In the genomic region with DNA sequence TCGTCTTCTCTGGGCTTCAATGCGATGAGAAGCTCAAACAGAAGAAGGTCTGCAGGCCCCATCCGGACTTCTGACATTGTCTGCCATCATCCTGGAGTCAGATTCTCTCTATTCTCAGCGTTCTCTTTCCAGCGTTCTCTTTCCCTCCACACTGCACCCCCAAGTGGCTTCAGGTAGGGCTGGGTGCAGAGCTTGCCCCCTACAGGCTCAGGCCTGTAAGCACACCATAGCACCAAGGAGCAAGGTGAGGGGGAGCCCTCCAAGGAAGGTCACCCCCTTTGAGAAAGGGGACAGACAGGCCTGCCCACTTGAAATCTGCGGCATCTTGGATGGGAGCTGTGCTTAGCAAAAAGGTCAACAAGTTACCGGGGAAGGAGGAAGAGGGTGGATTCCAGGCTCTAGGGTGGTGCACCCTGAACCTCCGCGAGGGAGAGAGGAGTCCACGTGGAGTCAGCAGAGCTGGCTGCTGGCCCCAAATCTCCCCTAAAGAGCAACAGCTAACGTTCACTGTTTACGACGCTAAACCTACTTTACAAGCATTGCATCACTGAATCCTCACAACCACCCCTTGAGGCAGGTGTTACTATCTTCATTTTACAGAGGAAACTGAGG, we compare ENCODE assay signal across 8 cellular contexts. TPM values are rescaled to one million over a fixed set of nuclear protein-coding genes. Genes with fewer than 3 reads are reported as not detected.
DNase-seq lines count a peak whose midpoint lies in the region; ATAC-seq and TF ChIP-seq lines count a peak whose summit lies in the region.

No MANE protein-coding gene starts in this region.

- H3K23ac ChIP-seq in H9 (ENCODE audit: insufficient read length, low read depth, low read length): no peak overlapping the region

- no peak overlapping the region for H3K14ac ChIP-seq in H9 (ENCODE audit: insufficient read depth, low read length)

- H3K4me1 ChIP-seq in H9 (ENCODE audit: insufficient read depth, low read length) (no peaks in the 10 kb centered on the region), osteoblast (ENCODE audit: insufficient read depth, low read length) (no peaks in the 10 kb centered on the region)

- no peak overlapping the region for H2BK15ac ChIP-seq in H9 (ENCODE audit: low read depth, low read length)

- no peak overlapping the region for H3K9ac ChIP-seq in H9 (ENCODE audit: extremely low read depth, insufficient read length, low read length)

- ATAC-seq in SK-N-SH treated with all-trans-retinoic acid at 6 μM for 48 hours: peak; percentile 81
- ATAC-seq in GM21619 (IDR thresholded peaks at IDR 0.05; ENCODE audit: unreplicated experiment): no peak
- ATAC-seq in GM19452 (IDR thresholded peaks at IDR 0.05; ENCODE audit: unreplicated experiment): no peak

- no peak overlapping the region for H3K56ac ChIP-seq in H9 (ENCODE audit: insufficient read length, low read depth, low read length)

- TF ChIP-seq CTCF in H9 (conservative IDR thresholded peaks at IDR 0.05): peak; percentile 81
- peak; percentile 64 for TF ChIP-seq CTCF in endothelial cell (IDR thresholded peaks at IDR 0.05; ENCODE audit: unreplicated experiment)
- TF ChIP-seq CTCF in osteoblast (IDR thresholded peaks at IDR 0.05; ENCODE audit: extremely low read depth, low read depth, low read length): peak; percentile 89
- peak in 1 of 3 donors; percentile 18 for TF ChIP-seq CTCF in lower leg skin (IDR thresholded peaks at IDR 0.05)

- no peak overlapping the region for H3K4ac ChIP-seq in H9 (ENCODE audit: low read depth, low read length)

- H3K27ac Mint-ChIP-seq in H9 (peak overlapping the region in 2 of 3 experiments; percentile 7 to 25; a peak in 1 of 7 replicates), endothelial cell (ENCODE audit: unreplicated experiment) (no peak overlapping the region)

- no peak overlapping the region for H3K18ac ChIP-seq in H9 (ENCODE audit: insufficient read length, low read depth, low read length)

- TF ChIP-seq POLR2A in lower leg skin (IDR thresholded peaks at IDR 0.05): no peak

- H4K5ac ChIP-seq in H9 (ENCODE audit: insufficient read length, low read depth, low read length): no peak overlapping the region

- H3K4me2 ChIP-seq in H9 (ENCODE audit: insufficient read depth, insufficient read length, low read length) (no peak overlapping the region), osteoblast (ENCODE audit: insufficient read depth, low read length) (no peak overlapping the region)

- no peaks in the 10 kb centered on the region for H3K23me2 ChIP-seq in H9 (ENCODE audit: insufficient read length, low read depth, low read length, poor library complexity, severe bottlenecking)

- H3K4me1 Mint-ChIP-seq in H9 (peaks cover 0 to 5% of the 10 kb centered on the region in 2 experiments; a peak in 1 of 4 replicates), endothelial cell (ENCODE audit: unreplicated experiment) (no peaks in the 10 kb centered on the region)

- no CpG with 5 or more reads among the region's 13 CpGs for WGBS in H9 (ENCODE audit: extremely low coverage, insufficient read length, low lambda C conversion rate)
- 69% methylated on average over 13 of the region's 13 CpGs for WGBS in lower leg skin, 2 donors

- no peaks in the 10 kb centered on the region for H3K79me1 ChIP-seq in H9 (ENCODE audit: insufficient read depth, low read depth, low read length, poor library complexity, severe bottlenecking)

- H3K36me3 Mint-ChIP-seq in H9 (ENCODE audit: insufficient read depth in 1 of 3, low read depth in 3 of 3) (peaks cover 3 to 37% (median 35%) of the 10 kb centered on the region in 3 experiments; a peak in 4 of 7 replicates), endothelial cell (ENCODE audit: low read depth, unreplicated experiment) (peaks cover 41% of the 10 kb centered on the region)

- H2AK5ac ChIP-seq in H9 (ENCODE audit: insufficient read length, low read length): no peak overlapping the region

- H2AFZ ChIP-seq in H9 (ENCODE audit: low read length) (no peak overlapping the region), osteoblast (ENCODE audit: low read length) (no peak overlapping the region)

- H3K36me3 ChIP-seq in osteoblast (ENCODE audit: insufficient read depth, low read length): peaks cover 41% of the 10 kb centered on the region

- no peak overlapping the region for H2BK12ac ChIP-seq in H9 (ENCODE audit: insufficient read length, low read depth, low read length)

- intact Hi-C loops in lower leg skin (cut with DNase I; ENCODE audit: low total_unique reads): loop anchor here (5.0 kb wide), 1 partner anchor 46 kb away; no protein-coding TSS in a partner anchor

- H3K27me3 ChIP-seq in H9 (ENCODE audit: insufficient read depth, low read length) (no peaks in the 10 kb centered on the region), osteoblast (ENCODE audit: insufficient read depth, low read length) (no peaks in the 10 kb centered on the region)

- H4K8ac ChIP-seq in H9 (replicated peaks; ENCODE audit: insufficient read length, low read depth, low read length): no peak overlapping the region

- H3K9me3 Mint-ChIP-seq in H9: no peaks in the 10 kb centered on the region
- H3K9me3 Mint-ChIP-seq in endothelial cell (ENCODE audit: unreplicated experiment): no peaks in the 10 kb centered on the region

- no peak overlapping the region for H2BK120ac ChIP-seq in H9 (ENCODE audit: low read depth, low read length, poor library complexity, severe bottlenecking)

- H3K79me2 ChIP-seq in H9 (ENCODE audit: insufficient read depth, low read length) (no peaks in the 10 kb centered on the region), osteoblast (ENCODE audit: insufficient read depth, low read length) (no peaks in the 10 kb centered on the region)

- no peak overlapping the region for H3T11ph ChIP-seq in H9 (ENCODE audit: low read length)

- H2BK5ac ChIP-seq in H9 (ENCODE audit: insufficient read length, low read length): no peak overlapping the region

- no peaks in the 10 kb centered on the region for H4K20me1 ChIP-seq in H9 (ENCODE audit: control insufficient read depth, insufficient read depth, insufficient read length)
- H4K20me1 ChIP-seq in osteoblast (ENCODE audit: insufficient read depth, low read length): peaks cover 13% of the 10 kb centered on the region

- DNase-seq in EH (ENCODE audit: low read depth): peak; percentile 28
- DNase-seq in H9: peak; percentile 68
- peak; percentile 40 for DNase-seq in endothelial cell (ENCODE audit: low spot score)
- DNase-seq in osteoblast (ENCODE audit: insufficient read length, low spot score, missing footprints): no peak
- no peak for DNase-seq in lower leg skin (ENCODE audit: low spot score in 2 of 2)

- H2BK20ac ChIP-seq in H9 (ENCODE audit: low read depth, low read length, poor library complexity, severe bottlenecking): no peak overlapping the region

- H3K9me3 ChIP-seq in H9 (ENCODE audit: control insufficient read depth, low read depth, low read length) (no peaks in the 10 kb centered on the region), osteoblast (ENCODE audit: low read depth, low read length) (no peaks in the 10 kb centered on the region)

- H3K4me3 Mint-ChIP-seq in H9 (no peak overlapping the region), endothelial cell (ENCODE audit: unreplicated experiment) (no peak overlapping the region)

- no peak overlapping the region for H3K4me3 ChIP-seq in osteoblast (ENCODE audit: insufficient read depth, low read length)
- H3K4me3 ChIP-seq in lower leg skin (ENCODE audit: low read depth, poor library complexity, severe bottlenecking): no peak overlapping the region

- no peaks in the 10 kb centered on the region for H3K27me3 Mint-ChIP-seq in H9 (ENCODE audit: low read depth)
- H3K27me3 Mint-ChIP-seq in endothelial cell (ENCODE audit: unreplicated experiment): peaks cover 9% of the 10 kb centered on the region

- H4K91ac ChIP-seq in H9 (ENCODE audit: insufficient read length, low read depth, low read length): no peak overlapping the region

- H3K27ac ChIP-seq in H9 (ENCODE audit: insufficient read length, low read depth, low read length) (no peak overlapping the region), osteoblast (ENCODE audit: low read depth, low read length) (no peak overlapping the region)

TF ChIP-seq in SK-N-SH treated with all-trans-retinoic acid at 6 μM for 48 hours, 23 proteins besides CTCF, POLR2A, EP300 and RAD21:
- TF ChIP-seq SNAI2 (CRISPR knock-in tag; IDR thresholded peaks at IDR 0.05): no peak
- TF ChIP-seq, protein P1, sequence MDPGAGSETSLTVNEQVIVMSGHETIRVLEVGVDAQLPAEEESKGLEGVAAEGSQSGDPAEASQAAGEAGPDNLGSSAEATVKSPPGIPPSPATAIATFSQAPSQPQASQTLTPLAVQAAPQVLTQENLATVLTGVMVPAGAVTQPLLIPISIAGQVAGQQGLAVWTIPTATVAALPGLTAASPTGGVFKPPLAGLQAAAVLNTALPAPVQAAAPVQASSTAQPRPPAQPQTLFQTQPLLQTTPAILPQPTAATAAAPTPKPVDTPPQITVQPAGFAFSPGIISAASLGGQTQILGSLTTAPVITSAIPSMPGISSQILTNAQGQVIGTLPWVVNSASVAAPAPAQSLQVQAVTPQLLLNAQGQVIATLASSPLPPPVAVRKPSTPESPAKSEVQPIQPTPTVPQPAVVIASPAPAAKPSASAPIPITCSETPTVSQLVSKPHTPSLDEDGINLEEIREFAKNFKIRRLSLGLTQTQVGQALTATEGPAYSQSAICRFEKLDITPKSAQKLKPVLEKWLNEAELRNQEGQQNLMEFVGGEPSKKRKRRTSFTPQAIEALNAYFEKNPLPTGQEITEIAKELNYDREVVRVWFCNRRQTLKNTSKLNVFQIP (CRISPR knock-in tag; IDR thresholded peaks at IDR 0.05; ENCODE audit: borderline replicate concordance, low read depth): no peak
- TF ChIP-seq ZFP3 (CRISPR knock-in tag; IDR thresholded peaks at IDR 0.05): no peak
- no peak for TF ChIP-seq ZNF70 (CRISPR knock-in tag; IDR thresholded peaks at IDR 0.05)
- no peak for TF ChIP-seq OSR1 (CRISPR knock-in tag; IDR thresholded peaks at IDR 0.05)
- TF ChIP-seq ZC3H10 (CRISPR knock-in tag; IDR thresholded peaks at IDR 0.05): no peak
- no peak for TF ChIP-seq ZNF8 (CRISPR knock-in tag; IDR thresholded peaks at IDR 0.05)

RNA-seq across cellular contexts. Expression of a gene that starts 27.5 kb away (rescaled TPM):
- total RNA-seq in H9 (2021) (20.4 and 20.9 TPM in 2 replicates), endothelial cell (ENCODE audit: unreplicated experiment) (32.5 TPM), osteoblast (8.8 and 9.8 TPM in 2 replicates), lower leg skin (100 to 1,000 TPM; 399 to 695 (median 446) TPM)

RNA-seq across cellular contexts. Expression of a gene that starts 32.9 kb away (rescaled TPM):
- 40.8 and 43.7 TPM in 2 replicates for total RNA-seq in H9 (2021)
- total RNA-seq in endothelial cell (ENCODE audit: unreplicated experiment): 76.0 TPM
- total RNA-seq in osteoblast: 66.3 and 85.8 TPM in 2 replicates
- total RNA-seq in lower leg skin: 100 to 1,000 TPM in 1 of 4 donors, 10 to 100 TPM in 3; 91.2 to 123 (median 98.1) TPM

Comparison
In these comparisons a context has a peak if more than half of its experiments do, and no peak if none do; other contexts are left out.
1. DNase-seq: peak in EH (single experiment), H9 (single experiment) and endothelial cell (single experiment); none in osteoblast (single experiment) and lower leg skin (0 of 2).
2. RNA of a gene that starts 27.5 kb away (total RNA-seq): 399 to 695 TPM in lower leg skin; 32.5 TPM in endothelial cell (single experiment), 20.4 to 20.9 TPM in H9 and 8.8 to 9.8 TPM in osteoblast; every median in the first group is over 10 times any median in the second.